ENCODE assay signal across 8 cellular contexts in the genomic region with DNA sequence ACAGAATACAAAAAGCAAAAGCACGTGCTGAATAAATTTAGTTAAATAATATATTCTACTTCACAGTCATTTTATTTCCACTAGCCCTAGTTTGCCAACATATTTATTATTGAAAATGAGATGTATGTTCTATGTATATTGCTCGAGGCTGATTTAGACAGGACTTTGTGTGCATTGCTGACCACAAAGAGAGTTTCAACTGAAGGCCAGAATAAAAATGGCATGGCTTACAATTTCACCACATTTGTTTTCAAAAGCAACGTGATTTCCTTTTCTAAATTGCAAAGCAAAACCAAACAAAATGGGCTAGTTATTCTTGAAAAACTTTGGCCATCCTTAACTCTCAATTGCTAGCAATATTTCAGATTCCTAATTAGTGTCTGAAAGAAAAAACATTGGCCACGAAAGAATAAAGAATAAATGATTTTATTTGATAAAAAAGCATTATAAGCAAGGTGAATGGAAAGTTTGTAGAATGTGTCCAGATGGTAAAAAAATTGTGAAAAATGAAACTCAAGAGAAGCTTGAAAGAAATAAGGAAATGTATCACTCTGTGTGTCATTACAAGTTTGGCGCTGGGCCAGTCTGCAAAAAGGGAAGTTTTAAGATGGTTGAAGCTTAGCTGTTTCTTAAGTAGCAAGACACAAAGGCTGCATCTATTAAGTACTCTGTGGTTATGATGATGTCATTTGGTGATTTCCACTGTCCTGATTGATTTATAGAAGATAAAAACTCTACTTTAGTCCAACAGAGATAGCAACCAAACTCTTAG.
A peak's percentile ranks its signal among the peaks of the same experiment; 100 is the strongest.
DNase-seq lines count a peak whose midpoint lies in the region; ATAC-seq and TF ChIP-seq lines count a peak whose summit lies in the region.

No MANE protein-coding gene starts in this region.

- peak; percentile 98 for ATAC-seq in GM19043 (IDR thresholded peaks at IDR 0.05; ENCODE audit: low read depth, unreplicated experiment)
- ATAC-seq in HG03135 (IDR thresholded peaks at IDR 0.05; ENCODE audit: unreplicated experiment) = peak; percentile 98
- ATAC-seq in heart left ventricle = peak in 2 of 4 donors; percentile 22 to 65

- peak; percentile 29 for DNase-seq in Ammon's horn (ENCODE audit: low spot score)
- DNase-seq in SK-MEL-5 (ENCODE audit: low read depth, low spot score) = peak; percentile 77
- peak; percentile 41 to 66 (median 51) for DNase-seq in heart left ventricle
- DNase-seq in stimulated activated CD8-positive, alpha-beta memory T cell treated with anti-CD3 and anti-CD28 coated beads, Interleukin-15, amount 100 ng/mL, for 48 hours (ENCODE audit: low read depth in 2 of 2) = peak; percentile 56 to 62
- DNase-seq in central memory CD4-positive, alpha-beta T cell = no peak
- no peak for DNase-seq in SHP77 (lab: John Stamatoyannopoulos, UW)

- in situ Hi-C loops in SK-MEL-5 (cut with HindIII; ENCODE audit: low pct_unique_long_range_greater_than_20kb, low sequenced_read_pairs) = no loop called here

- no peaks in the 10 kb centered on the region for H3K36me3 ChIP-seq in heart left ventricle

- H3K9me3 ChIP-seq in heart left ventricle = no peaks in the 10 kb centered on the region

- no peaks in the 10 kb centered on the region for H3K27me3 ChIP-seq in heart left ventricle

- intact Hi-C loops in heart left ventricle (cut with DNase I) = no loop called here

- no peak overlapping the region for H3K4me3 ChIP-seq in heart left ventricle

- 62 to 68% (median 67%) methylated on average over 5 of the region's 5 CpGs for WGBS in heart left ventricle, 4 donors

- H3K4me1 ChIP-seq in heart left ventricle = peaks cover 0 to 5% (median 0%) of the 10 kb centered on the region in 12 donors

- peak overlapping the region in 1 of 12 donors; percentile 46 for H3K27ac ChIP-seq in heart left ventricle

- TF ChIP-seq CTCF in heart left ventricle (IDR thresholded peaks at IDR 0.05) = no peak

- TF ChIP-seq POLR2A in heart left ventricle (IDR thresholded peaks at IDR 0.05) = no peak

Comparison
In these comparisons a context has a peak if more than half of its experiments do, and no peak if none do; other contexts are left out.
1. DNase-seq: peak in Ammon's horn (single experiment), SK-MEL-5 (single experiment), heart left ventricle (5 of 5) and stimulated activated CD8-positive, alpha-beta memory T cell treated with anti-CD3 and anti-CD28 coated beads, Interleukin-15, amount 100 ng/mL, for 48 hours (2 of 2); none in central memory CD4-positive, alpha-beta T cell (single experiment) and SHP77 (0 of 2).